ENCODE assay signal across 21 cellular contexts in the genomic region with DNA sequence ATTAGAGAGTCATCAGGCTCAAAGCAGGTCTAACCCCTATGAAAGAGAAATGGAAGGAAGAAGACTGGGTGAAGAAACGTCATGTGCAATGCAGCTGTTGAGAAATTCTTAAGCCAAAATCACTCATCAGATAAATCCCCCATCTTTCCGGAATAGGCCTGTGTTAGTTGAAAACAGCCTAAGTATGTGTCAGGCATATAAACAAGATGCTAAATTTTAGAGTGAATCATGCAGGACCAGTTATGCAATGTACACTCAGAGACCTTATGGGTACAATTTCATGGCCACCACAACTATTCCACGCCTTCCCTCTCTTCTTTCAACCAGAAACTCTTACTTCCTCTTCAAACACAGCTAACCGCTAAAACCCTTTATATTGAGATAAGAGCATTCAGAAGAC.
DNase-seq lines count a peak whose midpoint lies in the region; ATAC-seq and TF ChIP-seq lines count a peak whose summit lies in the region.
"Had no signal": no experiment of that assay in that cellular context is flagged by ENCODE, and none has a peak within 500 bp of the region (broad histone marks: within the 10 kb centered on the region; RNA-seq: fewer than 3 reads in every experiment).

No MANE protein-coding gene starts in this region.

- no peak overlapping the region for H3K9ac ChIP-seq in PC-3 (ENCODE audit: low read length)

- H3K27ac ChIP-seq in PC-3 (ENCODE audit: low read length) = no peak overlapping the region
- H3K27ac ChIP-seq: breast epithelium, C4-2B had no signal

- H3K4me3 ChIP-seq in PC-3 (ENCODE audit: low read length) = no peak overlapping the region
- H3K4me3 ChIP-seq: breast epithelium had no signal

- H3K27me3 Mint-ChIP-seq in central memory CD8-positive, alpha-beta T cell = no peaks in the 10 kb centered on the region
- H3K27me3 Mint-ChIP-seq: activated CD4-positive, alpha-beta T cell treated with anti-CD3 and anti-CD28 coated beads, Interleukin-2, amount 10 ng/mL, durations not matched to agents 7 days and 5 days; progenitor cell of endocrine pancreas had no signal

- H3K27me3 ChIP-seq in PC-3 (ENCODE audit: low read length) = no peaks in the 10 kb centered on the region
- H3K27me3 ChIP-seq: breast epithelium had no signal

- H3K9me3 ChIP-seq in PC-3 (ENCODE audit: low read length) = no peaks in the 10 kb centered on the region
- H3K9me3 ChIP-seq: breast epithelium had no signal

- POLR2A ChIA-PET in PC-3 (lab: Charles Lee; ENCODE audit: unreplicated experiment) = no interaction called here

- intact Hi-C loops in PC-3 (cut with micrococcal nuclease) = no loop called here

- H3K36me3 ChIP-seq in PC-3 (ENCODE audit: low read depth, low read length) = no peaks in the 10 kb centered on the region
- H3K36me3 ChIP-seq: breast epithelium had no signal

- CTCF ChIA-PET in PC-3 (lab: Charles Lee) = no interaction called here

- no peak overlapping the region for H3K27ac Mint-ChIP-seq in central memory CD8-positive, alpha-beta T cell (ENCODE audit: low read depth)
- H3K27ac Mint-ChIP-seq: activated CD4-positive, alpha-beta T cell treated with anti-CD3 and anti-CD28 coated beads, Interleukin-2, amount 10 ng/mL, durations not matched to agents 7 days and 5 days; HFFc6; mesothelial cell of epicardium; progenitor cell of endocrine pancreas had no signal

- no peak for TF ChIP-seq CTCF in PC-3 (conservative IDR thresholded peaks at IDR 0.05; ENCODE audit: low read depth, low read length)

- ATAC-seq in PC-3 (no peak), GM21528 (IDR thresholded peaks at IDR 0.05; ENCODE audit: low FRiP score, unreplicated experiment) (no peak), HG03520 (IDR thresholded peaks at IDR 0.05; ENCODE audit: unreplicated experiment) (no peak)
- peak; percentile 32 for ATAC-seq in central memory CD8-positive, alpha-beta T cell (replicated peaks; ENCODE audit: extremely low read depth, poor library complexity, severe bottlenecking)

- no peaks in the 10 kb centered on the region for H3K9me2 ChIP-seq in PC-3 (replicated peaks; ENCODE audit: low read length)

- no peaks in the 10 kb centered on the region for H3K79me2 ChIP-seq in PC-3 (ENCODE audit: low read length)

- no peak overlapping the region for H3K4me2 ChIP-seq in PC-3 (ENCODE audit: low read length)

- H3F3A ChIP-seq in PC-3 (ENCODE audit: low read length, unreplicated experiment) = no peaks in the 10 kb centered on the region

- DNase-seq in A172 (ENCODE audit: low spot score) (peak; percentile 6), HT1080 (ENCODE audit: low read depth) (peak; percentile 59), PC-3 (peak; percentile 19), activated gamma-delta T cell (lab: John Stamatoyannopoulos, UW) (no peak), DMS153 treated with DMSO at 0.1 percent for 48 hours (lab: John Stamatoyannopoulos, UW; ENCODE audit: unreplicated experiment) (no peak)
- no peak for DNase-seq in central memory CD8-positive, alpha-beta T cell (ENCODE audit: low spot score in 2 of 2)
- DNase-seq: activated CD4-positive, alpha-beta T cell treated with anti-CD3 and anti-CD28 coated beads, Interleukin-2, amount 10 ng/mL, durations not matched to agents 7 days and 5 days; activated effector memory CD4-positive, alpha-beta T cell treated with Interleukin-2 at 50 U/mL for 16 hours; dermis blood vessel endothelial cell; HFFc6; IMR-90; NCI-H1092; NCI-H524; stimulated activated CD4-positive, alpha-beta T cell treated with anti-CD3 and anti-CD28 coated beads, Interleukin-2, amount 100 ng/mL, for 48 hours; T1000 had no signal

- BruUV-seq in PC-3 (replicated peaks; lab: Mats Ljungman, UMichigan) = no TSS peak

- no peak overlapping the region for H3K4me3 Mint-ChIP-seq in central memory CD8-positive, alpha-beta T cell
- H3K4me3 Mint-ChIP-seq: activated CD4-positive, alpha-beta T cell treated with anti-CD3 and anti-CD28 coated beads, Interleukin-2, amount 10 ng/mL, durations not matched to agents 7 days and 5 days; HFFc6; mesothelial cell of epicardium had no signal

- peaks cover 33% of the 10 kb centered on the region for H3K9me3 Mint-ChIP-seq in central memory CD8-positive, alpha-beta T cell
- H3K9me3 Mint-ChIP-seq: mesothelial cell of epicardium had no signal

- no peaks in the 10 kb centered on the region for H3K36me3 Mint-ChIP-seq in central memory CD8-positive, alpha-beta T cell (ENCODE audit: insufficient read depth)
- H3K36me3 Mint-ChIP-seq: mesothelial cell of epicardium had no signal

- no peak overlapping the region for H2AFZ ChIP-seq in PC-3 (ENCODE audit: low read length)

- no peaks in the 10 kb centered on the region for H3K4me1 Mint-ChIP-seq in central memory CD8-positive, alpha-beta T cell
- H3K4me1 Mint-ChIP-seq: activated CD4-positive, alpha-beta T cell treated with anti-CD3 and anti-CD28 coated beads, Interleukin-2, amount 10 ng/mL, durations not matched to agents 7 days and 5 days; mesothelial cell of epicardium had no signal

- H4K20me1 ChIP-seq in PC-3 (ENCODE audit: low read length) = no peaks in the 10 kb centered on the region

- H3K4me1 ChIP-seq in PC-3 (ENCODE audit: insufficient read depth, low read length) = no peaks in the 10 kb centered on the region
- H3K4me1 ChIP-seq: breast epithelium had no signal

Comparison
In these comparisons a context has a peak if more than half of its experiments do, and no peak if none do; other contexts are left out.
1. DNase-seq: peak in A172 (single experiment), HT1080 (single experiment) and PC-3 (single experiment); none in central memory CD8-positive, alpha-beta T cell (0 of 2), activated gamma-delta T cell (single experiment) and DMS153 treated with DMSO at 0.1 percent for 48 hours (single experiment).